In genomic region chrX:147877726-147878125, GRCh38 we compare ENCODE assay signal across 13 cellular contexts. TPM values are rescaled to one million over a fixed set of nuclear protein-coding genes. Genes with fewer than 3 reads are reported as not detected.
DNase-seq lines count a peak whose midpoint lies in the region; ATAC-seq and TF ChIP-seq lines count a peak whose summit lies in the region.
"Had no signal": no experiment of that assay in that cellular context is flagged by ENCODE, and none has a peak within 500 bp of the region (broad histone marks: within the 10 kb centered on the region; RNA-seq: fewer than 3 reads in every experiment).

No MANE protein-coding gene starts in this region.

- TF ChIP-seq CTCF in Caco-2 (IDR thresholded peaks at IDR 0.05; ENCODE audit: insufficient read depth in 1 of 2, low read depth in 1 of 2, low read length in 1 of 2, severe bottlenecking in 1 of 2, unreplicated experiment in 1 of 2), result no peak
- TF ChIP-seq CTCF in PC-9 (conservative IDR thresholded peaks at IDR 0.05), result no peak

- no peak overlapping the region for H3K9ac ChIP-seq in Karpas-422 (ENCODE audit: low read length)

- peak; percentile 60 for ATAC-seq in left lobe of liver
- ATAC-seq in natural killer cell treated with Interleukin-12 subunit alpha and Interleukin-12 subunit beta and Interleukin-15 and Interleukin-18, amount 100 ng/mL, for 72 hours, result no peak
- ATAC-seq: GM23338 had no signal

- H3K27me3 ChIP-seq in Caco-2 (replicated peaks; ENCODE audit: control insufficient read depth, insufficient read depth, low read length) (no peaks in the 10 kb centered on the region), Karpas-422 (ENCODE audit: low read length) (no peaks in the 10 kb centered on the region), PC-9 (ENCODE audit: insufficient read depth, low read depth) (no peaks in the 10 kb centered on the region)

- no peak overlapping the region for H3K27ac ChIP-seq in Karpas-422 (ENCODE audit: low read length)
- H3K27ac ChIP-seq in PC-9, result no peak overlapping the region

- CTCF ChIA-PET in Caco-2 (lab: Charles Lee) (no interaction called here), PC-9 (lab: Charles Lee) (no interaction called here)
- CTCF ChIA-PET in activated CD4-positive, alpha-beta memory T cell treated with anti-CD3 and anti-CD28 coated beads for 36 hours (lab: Charles Lee), result no interaction called here

- no peaks in the 10 kb centered on the region for H3F3A ChIP-seq in PC-9 (ENCODE audit: insufficient read depth, low read depth)

- POLR2A ChIA-PET in Caco-2 (lab: Charles Lee), result no interaction called here
- POLR2A ChIA-PET in PC-9 (lab: Charles Lee; ENCODE audit: unreplicated experiment), result no interaction called here
- POLR2A ChIA-PET in activated CD4-positive, alpha-beta memory T cell treated with anti-CD3 and anti-CD28 coated beads for 36 hours (lab: Charles Lee), result no interaction called here

- no TSS peak for BruUV-seq in Caco-2 (replicated peaks; lab: Mats Ljungman, UMichigan)
- no TSS peak for BruUV-seq in PC-9 (replicated peaks; lab: Mats Ljungman, UMichigan)

- no peak overlapping the region for H3K4me3 ChIP-seq in Caco-2 (ENCODE audit: low read depth, low read length)
- no peak overlapping the region for H3K4me3 ChIP-seq in Karpas-422 (ENCODE audit: low read length)
- H3K4me3 ChIP-seq in PC-9, result no peak overlapping the region
- H3K4me3 ChIP-seq: GM23338 had no signal

- no peak overlapping the region for H3K4me2 ChIP-seq in Karpas-422 (ENCODE audit: low read depth, low read length, poor library complexity, severe bottlenecking)
- no peak overlapping the region for H3K4me2 ChIP-seq in PC-9
- H3K4me2 ChIP-seq: GM23338 had no signal

- H3K9me3 Mint-ChIP-seq in Caco-2 (ENCODE audit: unreplicated experiment), result peaks cover 7% of the 10 kb centered on the region
- peaks cover 2% of the 10 kb centered on the region for H3K9me3 Mint-ChIP-seq in activated CD4-positive, alpha-beta memory T cell treated with anti-CD3 and anti-CD28 coated beads for 36 hours
- H3K9me3 Mint-ChIP-seq in natural killer cell treated with Interleukin-12 subunit alpha and Interleukin-12 subunit beta and Interleukin-15 and Interleukin-18, amount 100 ng/mL, for 72 hours, result peaks cover 3% of the 10 kb centered on the region
- H3K9me3 Mint-ChIP-seq: GM23338 had no signal

- H3K4me1 Mint-ChIP-seq in Caco-2 (ENCODE audit: low read depth, unreplicated experiment), result no peaks in the 10 kb centered on the region
- peaks cover 6% of the 10 kb centered on the region for H3K4me1 Mint-ChIP-seq in activated CD4-positive, alpha-beta memory T cell treated with anti-CD3 and anti-CD28 coated beads for 36 hours (ENCODE audit: low read depth)
- peaks cover 9 to 11% of the 10 kb centered on the region in 2 donors for H3K4me1 Mint-ChIP-seq in natural killer cell treated with Interleukin-12 subunit alpha and Interleukin-12 subunit beta and Interleukin-15 and Interleukin-18, amount 100 ng/mL, for 72 hours (ENCODE audit: low read depth in 2 of 2)
- H3K4me1 Mint-ChIP-seq: GM23338, H9 had no signal

- H2AFZ ChIP-seq in Karpas-422 (ENCODE audit: low read length) (0 out of 2 replicates have a peak overlapping the region, but pooled peaks have one; percentile 14), PC-9 (0 out of 2 replicates have a peak overlapping the region, but pooled peaks have one; percentile 12)
- H2AFZ ChIP-seq: GM23338 had no signal

- H3K79me2 ChIP-seq in Karpas-422 (ENCODE audit: low read length) (no peaks in the 10 kb centered on the region), PC-9 (ENCODE audit: low read depth) (no peaks in the 10 kb centered on the region)

- no peak for DNase-seq in Caco-2
- no peak for DNase-seq in Karpas-422
- no peak for DNase-seq in PC-9
- no peak for DNase-seq in left lobe of liver (ENCODE audit: low spot score)
- DNase-seq in COLO668 (lab: John Stamatoyannopoulos, UW; ENCODE audit: unreplicated experiment), result no peak
- DNase-seq in activated CD4-positive, alpha-beta memory T cell treated with anti-CD3 and anti-CD28 coated beads for 36 hours, result no peak
- no peak for DNase-seq in natural killer cell treated with Interleukin-12 subunit alpha and Interleukin-12 subunit beta and Interleukin-15 and Interleukin-18, amount 100 ng/mL, for 72 hours (ENCODE audit: low spot score)
- DNase-seq: C1 segment of cervical spinal cord; CD4-positive, alpha-beta memory T cell; DMS53; H9 had no signal

- H3K27ac Mint-ChIP-seq in Caco-2 (ENCODE audit: unreplicated experiment), result peak overlapping the region; percentile 21
- H3K27ac Mint-ChIP-seq in activated CD4-positive, alpha-beta memory T cell treated with anti-CD3 and anti-CD28 coated beads for 36 hours, result no peak overlapping the region
- H3K27ac Mint-ChIP-seq in natural killer cell treated with Interleukin-12 subunit alpha and Interleukin-12 subunit beta and Interleukin-15 and Interleukin-18, amount 100 ng/mL, for 72 hours, result no peak overlapping the region
- H3K27ac Mint-ChIP-seq: B cell; CD4-positive, alpha-beta memory T cell; GM23338; H9 had no signal

- H3K9me2 ChIP-seq in Karpas-422 (replicated peaks; ENCODE audit: insufficient read depth, low read length) (peaks cover 4% of the 10 kb centered on the region; the same call in 1 of the 2 replicates), PC-9 (ENCODE audit: insufficient read depth) (no peaks in the 10 kb centered on the region; the same call in 1 of the 2 replicates)

- no peaks in the 10 kb centered on the region for H3K27me3 Mint-ChIP-seq in Caco-2 (ENCODE audit: insufficient read depth, unreplicated experiment)
- peaks cover 2% of the 10 kb centered on the region for H3K27me3 Mint-ChIP-seq in activated CD4-positive, alpha-beta memory T cell treated with anti-CD3 and anti-CD28 coated beads for 36 hours
- peaks cover 0 to 7% of the 10 kb centered on the region in 2 donors for H3K27me3 Mint-ChIP-seq in natural killer cell treated with Interleukin-12 subunit alpha and Interleukin-12 subunit beta and Interleukin-15 and Interleukin-18, amount 100 ng/mL, for 72 hours
- H3K27me3 Mint-ChIP-seq: CD4-positive, alpha-beta memory T cell had no signal

- intact Hi-C loops in Caco-2 (cut with micrococcal nuclease; ENCODE audit: unreplicated experiment), result no loop called here
- intact Hi-C loops in PC-9 (cut with micrococcal nuclease; ENCODE audit: unreplicated experiment), result no loop called here
- intact Hi-C loops in activated CD4-positive, alpha-beta memory T cell treated with anti-CD3 and anti-CD28 coated beads for 36 hours (cut with micrococcal nuclease), result no loop called here

- H3K36me3 Mint-ChIP-seq in Caco-2 (ENCODE audit: insufficient read depth, unreplicated experiment), result no peaks in the 10 kb centered on the region
- no peaks in the 10 kb centered on the region for H3K36me3 Mint-ChIP-seq in activated CD4-positive, alpha-beta memory T cell treated with anti-CD3 and anti-CD28 coated beads for 36 hours
- H3K36me3 Mint-ChIP-seq in natural killer cell treated with Interleukin-12 subunit alpha and Interleukin-12 subunit beta and Interleukin-15 and Interleukin-18, amount 100 ng/mL, for 72 hours, result no peaks in the 10 kb centered on the region

- H4K20me1 ChIP-seq in Karpas-422 (ENCODE audit: insufficient read depth, low read depth, low read length), result no peaks in the 10 kb centered on the region
- H4K20me1 ChIP-seq in PC-9 (ENCODE audit: insufficient read depth), result peaks cover 4% of the 10 kb centered on the region; the same call in 1 of the 2 replicates

- no peaks in the 10 kb centered on the region for H3K9me3 ChIP-seq in Caco-2
- H3K9me3 ChIP-seq in Karpas-422 (ENCODE audit: low read length), result no peaks in the 10 kb centered on the region
- H3K9me3 ChIP-seq in PC-9 (ENCODE audit: insufficient read depth, low read depth), result no peaks in the 10 kb centered on the region

- no peaks in the 10 kb centered on the region for H3K36me3 ChIP-seq in Caco-2 (ENCODE audit: control insufficient read depth, insufficient read depth, low read length)
- no peaks in the 10 kb centered on the region for H3K36me3 ChIP-seq in Karpas-422 (ENCODE audit: insufficient read depth, low read length)
- no peaks in the 10 kb centered on the region for H3K36me3 ChIP-seq in PC-9 (ENCODE audit: low read depth)

- H3K4me3 Mint-ChIP-seq in Caco-2 (ENCODE audit: unreplicated experiment), result no peak overlapping the region
- H3K4me3 Mint-ChIP-seq in activated CD4-positive, alpha-beta memory T cell treated with anti-CD3 and anti-CD28 coated beads for 36 hours, result no peak overlapping the region
- no peak overlapping the region for H3K4me3 Mint-ChIP-seq in natural killer cell treated with Interleukin-12 subunit alpha and Interleukin-12 subunit beta and Interleukin-15 and Interleukin-18, amount 100 ng/mL, for 72 hours
- H3K4me3 Mint-ChIP-seq: B cell; CD4-positive, alpha-beta memory T cell; GM23338; H9 had no signal

- no peaks in the 10 kb centered on the region for H3K4me1 ChIP-seq in Caco-2
- H3K4me1 ChIP-seq in Karpas-422 (ENCODE audit: low read length), result no peaks in the 10 kb centered on the region
- H3K4me1 ChIP-seq in PC-9 (replicated peaks; ENCODE audit: insufficient read depth), result peaks cover 11% of the 10 kb centered on the region; the same call in 1 of the 2 replicates

RNA-seq across cellular contexts. Expression of gene FMR1, which starts 34.0 kb away (rescaled TPM):
- 53.8 and 56.8 TPM in 2 replicates for total RNA-seq in Caco-2 (2022)
- 36.5 and 36.6 TPM in 2 replicates for total RNA-seq in Karpas-422 (2014; rRNA removed; shearing (Covaris generic); ENCODE audit: low replicate concordance)
- 99.5 and 99.9 TPM in 2 replicates for total RNA-seq in PC-9 (2021)
- total RNA-seq in left lobe of liver, result 20.0 TPM
- 10 to 100 TPM; 28.0 to 29.0 TPM for total RNA-seq in activated CD4-positive, alpha-beta memory T cell treated with anti-CD3 and anti-CD28 coated beads for 36 hours
- total RNA-seq in natural killer cell treated with Interleukin-12 subunit alpha and Interleukin-12 subunit beta and Interleukin-15 and Interleukin-18, amount 100 ng/mL, for 72 hours, result 10 to 100 TPM; 51.5 to 59.7 TPM
